9 cellular contexts compared by ENCODE assay signal in genomic region chr18:24491882-24492281, GRCh38. TPM values are rescaled to one million over a fixed set of nuclear protein-coding genes. Genes with fewer than 3 reads are reported as not detected.
DNase-seq lines count a peak whose midpoint lies in the region; ATAC-seq and TF ChIP-seq lines count a peak whose summit lies in the region.
"Had no signal": no experiment of that assay in that cellular context is flagged by ENCODE, and none has a peak within 500 bp of the region (broad histone marks: within the 10 kb centered on the region; RNA-seq: fewer than 3 reads in every experiment).

No MANE protein-coding gene starts in this region.

- H3K27ac Mint-ChIP-seq in progenitor cell of endocrine pancreas, result no peak overlapping the region

- no peaks in the 10 kb centered on the region for H3K9me3 ChIP-seq in SJCRH30 (replicated peaks)

- H3K4me1 Mint-ChIP-seq in progenitor cell of endocrine pancreas (ENCODE audit: low read depth), result peaks cover 5% of the 10 kb centered on the region

- no peaks in the 10 kb centered on the region for H3K27me3 Mint-ChIP-seq in progenitor cell of endocrine pancreas

- H3K36me3 ChIP-seq in SJCRH30, result no peaks in the 10 kb centered on the region

- H3K27ac ChIP-seq in SJCRH30, result peak overlapping the region; percentile 1; the same call in 1 of the 2 replicates

- ATAC-seq in GM19043 (IDR thresholded peaks at IDR 0.05; ENCODE audit: low read depth, unreplicated experiment), result peak; percentile 80
- ATAC-seq in HG02943 (IDR thresholded peaks at IDR 0.05; ENCODE audit: low read depth, unreplicated experiment), result peak; percentile 81

- DNase-seq in DMS79 treated with DMSO at 0.1 percent for 48 hours (lab: John Stamatoyannopoulos, UW) (peak; percentile 80), SJCRH30 (peak; percentile 17 to 51), NCI-H2196 (lab: John Stamatoyannopoulos, UW; ENCODE audit: unreplicated experiment) (no peak), progenitor cell of endocrine pancreas (ENCODE audit: low spot score, unreplicated experiment) (no peak), NCI-H128 (lab: John Stamatoyannopoulos, UW; ENCODE audit: unreplicated experiment) (no peak), GOT3 (lab: John Stamatoyannopoulos, UW) (no peak)

- H3K9me3 Mint-ChIP-seq in progenitor cell of endocrine pancreas (ENCODE audit: low read depth), result no peaks in the 10 kb centered on the region

- H3K27me3 ChIP-seq in SJCRH30, result no peaks in the 10 kb centered on the region

- H3K4me3 Mint-ChIP-seq in progenitor cell of endocrine pancreas (ENCODE audit: low read depth), result no peak overlapping the region

- H3K4me3 ChIP-seq in SJCRH30, result peak overlapping the region; percentile 42

- H3K36me3 Mint-ChIP-seq in progenitor cell of endocrine pancreas (ENCODE audit: insufficient read depth), result no peaks in the 10 kb centered on the region

- no peak for TF ChIP-seq CTCF in progenitor cell of endocrine pancreas (IDR thresholded peaks at IDR 0.05; ENCODE audit: unreplicated experiment)

- no peaks in the 10 kb centered on the region for H3K4me1 ChIP-seq in SJCRH30

RNA-seq across cellular contexts. Expression of gene HRH4, which starts 31.4 kb away (rescaled TPM):
- total RNA-seq in SJCRH30 (2014; rRNA removed; shearing (Covaris generic)), result not detected in 2 replicates
- not detected in 2 replicates for total RNA-seq in progenitor cell of endocrine pancreas
- total RNA-seq: endothelial cell of umbilical vein had no signal

Comparison
In these comparisons a context has a peak if more than half of its experiments do, and no peak if none do; other contexts are left out.
1. DNase-seq: peak in DMS79 treated with DMSO at 0.1 percent for 48 hours (single experiment) and SJCRH30 (2 of 2); none in NCI-H2196 (single experiment), progenitor cell of endocrine pancreas (single experiment), NCI-H128 (single experiment) and GOT3 (single experiment).